ENCODE assay signal across 1 cellular context in genomic region chr9:134877541-134877940, GRCh38.
TF ChIP-seq lines count a peak whose summit lies in the region.

No MANE protein-coding gene starts in this region.

TF ChIP-seq in H1, 55 proteins besides CTCF, POLR2A, EP300 and RAD21:
- TF ChIP-seq TAF1 (IDR thresholded peaks at IDR 0.05; ENCODE audit: low read depth, low read length), result no peak
- TF ChIP-seq BACH1 (IDR thresholded peaks at IDR 0.05; ENCODE audit: low read length), result no peak
- TF ChIP-seq GTF2F1 (IDR thresholded peaks at IDR 0.05; ENCODE audit: borderline replicate concordance, low read depth, low read length), result no peak
- no peak for TF ChIP-seq NRF1 (IDR thresholded peaks at IDR 0.05; ENCODE audit: low read depth, low read length)
- TF ChIP-seq EZH2 (IDR thresholded peaks at IDR 0.05; ENCODE audit: low read depth, low read length, severe bottlenecking), result no peak
- TF ChIP-seq SP1 (IDR thresholded peaks at IDR 0.05; ENCODE audit: low read depth, low read length), result no peak
- TF ChIP-seq JUN (IDR thresholded peaks at IDR 0.05; ENCODE audit: low read depth, low read length), result no peak
- TF ChIP-seq CHD1 (IDR thresholded peaks at IDR 0.05; ENCODE audit: low read depth, low read length), result no peak
